ENCODE assay signal across 10 cellular contexts in genomic region chr11:73393011-73393380, GRCh38. TPM values are rescaled to one million over a fixed set of nuclear protein-coding genes. Genes with fewer than 3 reads are reported as not detected.
DNase-seq lines count a peak whose midpoint lies in the region; ATAC-seq lines count a peak whose summit lies in the region.
"Had no signal": no experiment of that assay in that cellular context is flagged by ENCODE, and none has a peak within 500 bp of the region (broad histone marks: within the 10 kb centered on the region; RNA-seq: fewer than 3 reads in every experiment).

No MANE protein-coding gene starts in this region.

- H3K9me3 ChIP-seq in Karpas-422 (ENCODE audit: low read length) (no peaks in the 10 kb centered on the region), trophoblast cell (ENCODE audit: insufficient read depth, low read depth, low read length) (peaks cover 8% of the 10 kb centered on the region)

- no peak overlapping the region for H2BK120ac ChIP-seq in trophoblast cell (ENCODE audit: insufficient read depth, low read length, poor library complexity)

- H3K27me3 ChIP-seq in Karpas-422 (ENCODE audit: low read length) (no peaks in the 10 kb centered on the region), trophoblast cell (ENCODE audit: insufficient read depth, low read length) (no peaks in the 10 kb centered on the region)

- H3K4me1 ChIP-seq in Karpas-422 (ENCODE audit: low read length) (peaks cover 50% of the 10 kb centered on the region), trophoblast cell (ENCODE audit: control insufficient read depth in 1 of 2, insufficient read depth in 2 of 2, low read length in 2 of 2) (peaks cover 2 to 4% of the 10 kb centered on the region in 2 experiments)

- no peak overlapping the region for H4K8ac ChIP-seq in trophoblast cell (ENCODE audit: low read depth, low read length)

- no peak for DNase-seq in activated naive CD4-positive, alpha-beta T cell treated with anti-CD3 and anti-CD28 coated beads, Interleukin-2, amount 50 U/mL, for 72 hours (ENCODE audit: low spot score in 2 of 2)
- no peak for DNase-seq in activated naive CD4-positive, alpha-beta T cell treated with Interleukin-2 at 50 U/mL for 16 hours
- DNase-seq in Karpas-422 (no peak), dermis blood vessel endothelial cell (peak; percentile 69), trophoblast cell (no peak), anterior cingulate cortex (lab: John Stamatoyannopoulos, UW) (no peak)

- H2AK5ac ChIP-seq in trophoblast cell (ENCODE audit: low read length), result peak overlapping the region; percentile 7

- no peak overlapping the region for H3K4me3 ChIP-seq in Karpas-422 (ENCODE audit: low read length)
- no peak overlapping the region for H3K4me3 ChIP-seq in trophoblast cell (ENCODE audit: low read depth, low read length)

- no CpG with 5 or more reads among the region's 7 CpGs for WGBS in trophoblast cell (ENCODE audit: extremely low coverage, insufficient coverage, insufficient read length)

- H3K79me1 ChIP-seq in trophoblast cell (ENCODE audit: low read length), result no peaks in the 10 kb centered on the region

- H3K23ac ChIP-seq in trophoblast cell (ENCODE audit: low read length), result no peak overlapping the region

- no peak overlapping the region for H4K91ac ChIP-seq in trophoblast cell (ENCODE audit: low read depth, low read length)

- H3K14ac ChIP-seq in trophoblast cell (ENCODE audit: low read length), result no peak overlapping the region

- H3K18ac ChIP-seq in trophoblast cell (ENCODE audit: low read length), result no peak overlapping the region

- no peaks in the 10 kb centered on the region for H3K9me2 ChIP-seq in Karpas-422 (replicated peaks; ENCODE audit: insufficient read depth, low read length)

- peak overlapping the region; percentile 22 to 55 for H3K27ac Mint-ChIP-seq in activated naive CD4-positive, alpha-beta T cell treated with anti-CD3 and anti-CD28 coated beads, Interleukin-2, amount 50 U/mL, for 72 hours
- H3K27ac Mint-ChIP-seq: activated CD4-positive, alpha-beta T cell treated with anti-CD3 and anti-CD28 coated beads for 36 hours; T-helper 1 cell treated with Interleukin-12 subunit alpha and Interleukin-12 subunit beta and Interleukin-4 antibody, amounts not matched to agents 30 μg/mL and 1 μg/mL, for 36 hours had no signal

- no peak overlapping the region for H2BK5ac ChIP-seq in trophoblast cell (ENCODE audit: low read depth, low read length, poor library complexity)

- no peak overlapping the region for H2BK12ac ChIP-seq in trophoblast cell (ENCODE audit: low read length)

- H3K36me3 ChIP-seq in Karpas-422 (ENCODE audit: insufficient read depth, low read length) (peaks cover 15% of the 10 kb centered on the region), trophoblast cell (ENCODE audit: control insufficient read depth in 1 of 2, insufficient read depth in 2 of 2, low read length in 2 of 2) (peaks cover 29 to 39% of the 10 kb centered on the region in 2 experiments)

- H3K79me2 ChIP-seq in Karpas-422 (ENCODE audit: low read length) (peaks cover 33% of the 10 kb centered on the region), trophoblast cell (ENCODE audit: control insufficient read depth, insufficient read depth, low read length, poor library complexity) (no peaks in the 10 kb centered on the region)

- H3K36me3 Mint-ChIP-seq in activated naive CD4-positive, alpha-beta T cell treated with anti-CD3 and anti-CD28 coated beads, Interleukin-2, amount 50 U/mL, for 72 hours, result peaks cover 0 to 7% of the 10 kb centered on the region in 2 donors

- H3K9ac ChIP-seq in Karpas-422 (ENCODE audit: low read length) (peak overlapping the region; percentile 11; the same call in 1 of the 2 replicates), trophoblast cell (ENCODE audit: low read length) (no peak overlapping the region)

- no peaks in the 10 kb centered on the region for H3K9me3 Mint-ChIP-seq in activated naive CD4-positive, alpha-beta T cell treated with anti-CD3 and anti-CD28 coated beads, Interleukin-2, amount 50 U/mL, for 72 hours
- H3K9me3 Mint-ChIP-seq: T-helper 1 cell treated with Interleukin-12 subunit alpha and Interleukin-12 subunit beta and Interleukin-4 antibody, amounts not matched to agents 30 μg/mL and 1 μg/mL, for 36 hours had no signal

- no peak overlapping the region for H3K27ac ChIP-seq in Karpas-422 (ENCODE audit: low read length)
- H3K27ac ChIP-seq in trophoblast cell (ENCODE audit: low read depth, low read length), result no peak overlapping the region

- H2AFZ ChIP-seq in Karpas-422 (ENCODE audit: low read length) (no peak overlapping the region), trophoblast cell (ENCODE audit: insufficient read depth, low read length, poor library complexity) (no peak overlapping the region)

- no peak overlapping the region for H3K4me2 ChIP-seq in Karpas-422 (ENCODE audit: low read depth, low read length, poor library complexity, severe bottlenecking)
- H3K4me2 ChIP-seq in trophoblast cell (ENCODE audit: low read length), result no peak overlapping the region

- peaks cover 16% of the 10 kb centered on the region; the same call in 1 of the 2 replicates for H4K20me1 ChIP-seq in Karpas-422 (ENCODE audit: insufficient read depth, low read depth, low read length)

- peak in 1 of 2 donors; percentile 2 for ATAC-seq in activated naive CD4-positive, alpha-beta T cell treated with anti-CD3 and anti-CD28 coated beads, Interleukin-2, amount 50 U/mL, for 72 hours
- ATAC-seq in GM21390 (IDR thresholded peaks at IDR 0.05; ENCODE audit: unreplicated experiment) (no peak), HG02884 (IDR thresholded peaks at IDR 0.05; ENCODE audit: unreplicated experiment) (no peak)

- no peak overlapping the region for H4K12ac ChIP-seq in trophoblast cell (ENCODE audit: low read depth, low read length)

- no peak overlapping the region for H3K4ac ChIP-seq in trophoblast cell (ENCODE audit: low read depth, low read length)

RNA-seq across cellular contexts. Expression of gene RELT, which starts 16.8 kb away (rescaled TPM):
- 10 to 100 TPM; 23.2 to 28.2 TPM for total RNA-seq in activated naive CD4-positive, alpha-beta T cell treated with anti-CD3 and anti-CD28 coated beads, Interleukin-2, amount 50 U/mL, for 72 hours
- total RNA-seq in Karpas-422 (2014; rRNA removed; shearing (Covaris generic); ENCODE audit: low replicate concordance), result 21.7 and 54.2 TPM in 2 replicates
- total RNA-seq in dermis blood vessel endothelial cell, result 6.7 and 7.8 TPM in 2 replicates
- polyA plus RNA-seq in trophoblast cell (2013), result 24.5 and 27.6 TPM in 2 replicates
